1 cellular context compared by ENCODE assay signal in genomic region chr16:2980227-2981176, GRCh38.
TF ChIP-seq lines count a peak whose summit lies in the region.

PKMYT1 (minus strand) TSS chr16:2980446; CDS start chr16:2979657, 789 bp downstream.

TF ChIP-seq in HepG2, 621 proteins besides CTCF, POLR2A, EP300 and RAD21 (continued from another document and continues in another):
- TF ChIP-seq, protein P1, sequence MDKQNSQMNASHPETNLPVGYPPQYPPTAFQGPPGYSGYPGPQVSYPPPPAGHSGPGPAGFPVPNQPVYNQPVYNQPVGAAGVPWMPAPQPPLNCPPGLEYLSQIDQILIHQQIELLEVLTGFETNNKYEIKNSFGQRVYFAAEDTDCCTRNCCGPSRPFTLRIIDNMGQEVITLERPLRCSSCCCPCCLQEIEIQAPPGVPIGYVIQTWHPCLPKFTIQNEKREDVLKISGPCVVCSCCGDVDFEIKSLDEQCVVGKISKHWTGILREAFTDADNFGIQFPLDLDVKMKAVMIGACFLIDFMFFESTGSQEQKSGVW (CRISPR knock-in tag; IDR thresholded peaks at IDR 0.05; ENCODE audit: borderline replicate concordance), result no peak
- TF ChIP-seq ZNF143 (CRISPR knock-in tag; IDR thresholded peaks at IDR 0.05), result peak; percentile 44; the same call in 1 of the 2 replicates
- peak; percentile 5; the same call in 1 of the 2 replicates for TF ChIP-seq ZNF776 (CRISPR knock-in tag; IDR thresholded peaks at IDR 0.05)
- TF ChIP-seq ZNF782 (CRISPR knock-in tag; IDR thresholded peaks at IDR 0.05; ENCODE audit: borderline replicate concordance), result 0 out of 2 replicates have a peak, but pooled peaks have one; percentile 81
- TF ChIP-seq TFDP1 (CRISPR knock-in tag; IDR thresholded peaks at IDR 0.05; ENCODE audit: borderline replicate concordance), result peak; percentile 86; the same call in 1 of the 2 replicates
- TF ChIP-seq ATF7-NPFF (CRISPR knock-in tag; IDR thresholded peaks at IDR 0.05; ENCODE audit: low read depth), result peak; percentile 84
- peak; percentile 83; the same call in 1 of the 2 replicates for TF ChIP-seq BCL3 (CRISPR knock-in tag; IDR thresholded peaks at IDR 0.05)
- 0 out of 2 replicates have a peak, but pooled peaks have one; percentile 15 for TF ChIP-seq ZFYVE20 (CRISPR knock-in tag; IDR thresholded peaks at IDR 0.05; ENCODE audit: borderline replicate concordance, low read depth)
- no peak; the same call in 1 of the 2 replicates for TF ChIP-seq ZSCAN25 (CRISPR knock-in tag; IDR thresholded peaks at IDR 0.05)
- 0 out of 2 replicates have a peak, but pooled peaks have one; percentile 3 for TF ChIP-seq ZNF34 (CRISPR knock-in tag; IDR thresholded peaks at IDR 0.05; ENCODE audit: borderline replicate concordance)
- TF ChIP-seq, protein P2, sequence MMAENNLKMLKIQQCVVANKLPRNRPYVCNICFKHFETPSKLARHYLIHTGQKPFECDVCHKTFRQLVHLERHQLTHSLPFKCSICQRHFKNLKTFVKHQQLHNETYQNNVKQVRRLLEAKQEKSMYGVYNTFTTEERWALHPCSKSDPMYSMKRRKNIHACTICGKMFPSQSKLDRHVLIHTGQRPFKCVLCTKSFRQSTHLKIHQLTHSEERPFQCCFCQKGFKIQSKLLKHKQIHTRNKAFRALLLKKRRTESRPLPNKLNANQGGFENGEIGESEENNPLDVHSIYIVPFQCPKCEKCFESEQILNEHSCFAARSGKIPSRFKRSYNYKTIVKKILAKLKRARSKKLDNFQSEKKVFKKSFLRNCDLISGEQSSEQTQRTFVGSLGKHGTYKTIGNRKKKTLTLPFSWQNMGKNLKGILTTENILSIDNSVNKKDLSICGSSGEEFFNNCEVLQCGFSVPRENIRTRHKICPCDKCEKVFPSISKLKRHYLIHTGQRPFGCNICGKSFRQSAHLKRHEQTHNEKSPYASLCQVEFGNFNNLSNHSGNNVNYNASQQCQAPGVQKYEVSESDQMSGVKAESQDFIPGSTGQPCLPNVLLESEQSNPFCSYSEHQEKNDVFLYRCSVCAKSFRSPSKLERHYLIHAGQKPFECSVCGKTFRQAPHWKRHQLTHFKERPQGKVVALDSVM (CRISPR knock-in tag; IDR thresholded peaks at IDR 0.05), result peak; percentile 63
- TF ChIP-seq ZNF839 (CRISPR knock-in tag; IDR thresholded peaks at IDR 0.05; ENCODE audit: borderline replicate concordance), result 0 out of 2 replicates have a peak, but pooled peaks have one; percentile 28
- TF ChIP-seq, protein P3, sequence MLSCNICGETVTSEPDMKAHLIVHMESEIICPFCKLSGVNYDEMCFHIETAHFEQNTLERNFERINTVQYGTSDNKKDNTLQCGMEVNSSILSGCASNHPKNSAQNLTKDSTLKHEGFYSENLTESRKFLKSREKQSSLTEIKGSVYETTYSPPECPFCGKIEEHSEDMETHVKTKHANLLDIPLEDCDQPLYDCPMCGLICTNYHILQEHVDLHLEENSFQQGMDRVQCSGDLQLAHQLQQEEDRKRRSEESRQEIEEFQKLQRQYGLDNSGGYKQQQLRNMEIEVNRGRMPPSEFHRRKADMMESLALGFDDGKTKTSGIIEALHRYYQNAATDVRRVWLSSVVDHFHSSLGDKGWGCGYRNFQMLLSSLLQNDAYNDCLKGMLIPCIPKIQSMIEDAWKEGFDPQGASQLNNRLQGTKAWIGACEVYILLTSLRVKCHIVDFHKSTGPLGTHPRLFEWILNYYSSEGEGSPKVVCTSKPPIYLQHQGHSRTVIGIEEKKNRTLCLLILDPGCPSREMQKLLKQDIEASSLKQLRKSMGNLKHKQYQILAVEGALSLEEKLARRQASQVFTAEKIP (CRISPR knock-in tag; IDR thresholded peaks at IDR 0.05; ENCODE audit: borderline replicate concordance), result no peak
- no peak for TF ChIP-seq ZNF180 (CRISPR knock-in tag; IDR thresholded peaks at IDR 0.05; ENCODE audit: borderline replicate concordance, low read depth)
- TF ChIP-seq YEATS2 (CRISPR knock-in tag; IDR thresholded peaks at IDR 0.05; ENCODE audit: borderline replicate concordance), result peak; percentile 42; the same call in 1 of the 2 replicates
- TF ChIP-seq, protein P4, sequence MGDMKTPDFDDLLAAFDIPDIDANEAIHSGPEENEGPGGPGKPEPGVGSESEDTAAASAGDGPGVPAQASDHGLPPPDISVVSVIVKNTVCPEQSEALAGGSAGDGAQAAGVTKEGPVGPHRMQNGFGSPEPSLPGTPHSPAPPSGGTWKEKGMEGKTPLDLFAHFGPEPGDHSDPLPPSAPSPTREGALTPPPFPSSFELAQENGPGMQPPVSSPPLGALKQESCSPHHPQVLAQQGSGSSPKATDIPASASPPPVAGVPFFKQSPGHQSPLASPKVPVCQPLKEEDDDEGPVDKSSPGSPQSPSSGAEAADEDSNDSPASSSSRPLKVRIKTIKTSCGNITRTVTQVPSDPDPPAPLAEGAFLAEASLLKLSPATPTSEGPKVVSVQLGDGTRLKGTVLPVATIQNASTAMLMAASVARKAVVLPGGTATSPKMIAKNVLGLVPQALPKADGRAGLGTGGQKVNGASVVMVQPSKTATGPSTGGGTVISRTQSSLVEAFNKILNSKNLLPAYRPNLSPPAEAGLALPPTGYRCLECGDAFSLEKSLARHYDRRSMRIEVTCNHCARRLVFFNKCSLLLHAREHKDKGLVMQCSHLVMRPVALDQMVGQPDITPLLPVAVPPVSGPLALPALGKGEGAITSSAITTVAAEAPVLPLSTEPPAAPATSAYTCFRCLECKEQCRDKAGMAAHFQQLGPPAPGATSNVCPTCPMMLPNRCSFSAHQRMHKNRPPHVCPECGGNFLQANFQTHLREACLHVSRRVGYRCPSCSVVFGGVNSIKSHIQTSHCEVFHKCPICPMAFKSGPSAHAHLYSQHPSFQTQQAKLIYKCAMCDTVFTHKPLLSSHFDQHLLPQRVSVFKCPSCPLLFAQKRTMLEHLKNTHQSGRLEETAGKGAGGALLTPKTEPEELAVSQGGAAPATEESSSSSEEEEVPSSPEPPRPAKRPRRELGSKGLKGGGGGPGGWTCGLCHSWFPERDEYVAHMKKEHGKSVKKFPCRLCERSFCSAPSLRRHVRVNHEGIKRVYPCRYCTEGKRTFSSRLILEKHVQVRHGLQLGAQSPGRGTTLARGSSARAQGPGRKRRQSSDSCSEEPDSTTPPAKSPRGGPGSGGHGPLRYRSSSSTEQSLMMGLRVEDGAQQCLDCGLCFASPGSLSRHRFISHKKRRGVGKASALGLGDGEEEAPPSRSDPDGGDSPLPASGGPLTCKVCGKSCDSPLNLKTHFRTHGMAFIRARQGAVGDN (CRISPR knock-in tag; IDR thresholded peaks at IDR 0.05), result peak; percentile 70
- peak; percentile 77 for TF ChIP-seq ZFP36 (IDR thresholded peaks at IDR 0.05; ENCODE audit: borderline replicate concordance, low read depth, low read length, partially characterized antibody)
- TF ChIP-seq ZNF713 (CRISPR knock-in tag; IDR thresholded peaks at IDR 0.05), result 0 out of 2 replicates have a peak, but pooled peaks have one; percentile 18
- TF ChIP-seq ZBTB7B (CRISPR knock-in tag; IDR thresholded peaks at IDR 0.05), result peak; percentile 26; the same call in 1 of the 2 replicates
- TF ChIP-seq ZNF263 (CRISPR knock-in tag; IDR thresholded peaks at IDR 0.05), result peak; percentile 67; the same call in 1 of the 2 replicates
- no peak for TF ChIP-seq TSC22D2 (CRISPR knock-in tag; IDR thresholded peaks at IDR 0.05; ENCODE audit: borderline replicate concordance)
- no peak; the same call in 1 of the 2 replicates for TF ChIP-seq HBP1 (CRISPR knock-in tag; IDR thresholded peaks at IDR 0.05; ENCODE audit: low read depth)
- TF ChIP-seq HNF4A (CRISPR knock-in tag; IDR thresholded peaks at IDR 0.05), result no peak
- TF ChIP-seq RBM22 (optimal IDR thresholded peaks at IDR 0.05; ENCODE audit: low read length), result peak; percentile 66
- peak; percentile 57 for TF ChIP-seq HOXA3 (CRISPR knock-in tag; IDR thresholded peaks at IDR 0.05)
- 0 out of 2 replicates have a peak, but pooled peaks have one; percentile 18 for TF ChIP-seq ZNF761 (CRISPR knock-in tag; conservative IDR thresholded peaks at IDR 0.05)
- no peak for TF ChIP-seq SMARCC2 (IDR thresholded peaks at IDR 0.05)
- TF ChIP-seq NFE2 (CRISPR knock-in tag; IDR thresholded peaks at IDR 0.05), result no peak
- TF ChIP-seq ZNF446 (CRISPR knock-in tag; IDR thresholded peaks at IDR 0.05), result no peak; the same call in 1 of the 2 replicates
- TF ChIP-seq ZNF567 (CRISPR knock-in tag; IDR thresholded peaks at IDR 0.05; ENCODE audit: borderline replicate concordance), result peak; percentile 84
- no peak for TF ChIP-seq NONO (IDR thresholded peaks at IDR 0.05)
- peak; percentile 89 for TF ChIP-seq NONO (CRISPR knock-in tag; conservative IDR thresholded peaks at IDR 0.05)
- no peak for TF ChIP-seq ZNF614 (CRISPR knock-in tag; IDR thresholded peaks at IDR 0.05; ENCODE audit: borderline replicate concordance)
- peak; percentile 69 for TF ChIP-seq MXD4 (CRISPR knock-in tag; IDR thresholded peaks at IDR 0.05)
- TF ChIP-seq ZXDC (CRISPR knock-in tag; IDR thresholded peaks at IDR 0.05), result 0 out of 2 replicates have a peak, but pooled peaks have one; percentile 26
- no peak for TF ChIP-seq FLYWCH1 (CRISPR knock-in tag; IDR thresholded peaks at IDR 0.05)
- peak; percentile 45 for TF ChIP-seq ZNF619 (CRISPR knock-in tag; IDR thresholded peaks at IDR 0.05)
- TF ChIP-seq SNAPC2 (CRISPR knock-in tag; IDR thresholded peaks at IDR 0.05), result 0 out of 2 replicates have a peak, but pooled peaks have one; percentile 13
- TF ChIP-seq, protein P5, sequence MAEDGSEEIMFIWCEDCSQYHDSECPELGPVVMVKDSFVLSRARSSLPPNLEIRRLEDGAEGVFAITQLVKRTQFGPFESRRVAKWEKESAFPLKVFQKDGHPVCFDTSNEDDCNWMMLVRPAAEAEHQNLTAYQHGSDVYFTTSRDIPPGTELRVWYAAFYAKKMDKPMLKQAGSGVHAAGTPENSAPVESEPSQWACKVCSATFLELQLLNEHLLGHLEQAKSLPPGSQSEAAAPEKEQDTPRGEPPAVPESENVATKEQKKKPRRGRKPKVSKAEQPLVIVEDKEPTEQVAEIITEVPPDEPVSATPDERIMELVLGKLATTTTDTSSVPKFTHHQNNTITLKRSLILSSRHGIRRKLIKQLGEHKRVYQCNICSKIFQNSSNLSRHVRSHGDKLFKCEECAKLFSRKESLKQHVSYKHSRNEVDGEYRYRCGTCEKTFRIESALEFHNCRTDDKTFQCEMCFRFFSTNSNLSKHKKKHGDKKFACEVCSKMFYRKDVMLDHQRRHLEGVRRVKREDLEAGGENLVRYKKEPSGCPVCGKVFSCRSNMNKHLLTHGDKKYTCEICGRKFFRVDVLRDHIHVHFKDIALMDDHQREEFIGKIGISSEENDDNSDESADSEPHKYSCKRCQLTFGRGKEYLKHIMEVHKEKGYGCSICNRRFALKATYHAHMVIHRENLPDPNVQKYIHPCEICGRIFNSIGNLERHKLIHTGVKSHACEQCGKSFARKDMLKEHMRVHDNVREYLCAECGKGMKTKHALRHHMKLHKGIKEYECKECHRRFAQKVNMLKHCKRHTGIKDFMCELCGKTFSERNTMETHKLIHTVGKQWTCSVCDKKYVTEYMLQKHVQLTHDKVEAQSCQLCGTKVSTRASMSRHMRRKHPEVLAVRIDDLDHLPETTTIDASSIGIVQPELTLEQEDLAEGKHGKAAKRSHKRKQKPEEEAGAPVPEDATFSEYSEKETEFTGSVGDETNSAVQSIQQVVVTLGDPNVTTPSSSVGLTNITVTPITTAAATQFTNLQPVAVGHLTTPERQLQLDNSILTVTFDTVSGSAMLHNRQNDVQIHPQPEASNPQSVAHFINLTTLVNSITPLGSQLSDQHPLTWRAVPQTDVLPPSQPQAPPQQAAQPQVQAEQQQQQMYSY (CRISPR knock-in tag; IDR thresholded peaks at IDR 0.05), result 0 out of 2 replicates have a peak, but pooled peaks have one; percentile 32
